Comparison of ENCODE assay signal across 9 cellular contexts in the genomic region with DNA sequence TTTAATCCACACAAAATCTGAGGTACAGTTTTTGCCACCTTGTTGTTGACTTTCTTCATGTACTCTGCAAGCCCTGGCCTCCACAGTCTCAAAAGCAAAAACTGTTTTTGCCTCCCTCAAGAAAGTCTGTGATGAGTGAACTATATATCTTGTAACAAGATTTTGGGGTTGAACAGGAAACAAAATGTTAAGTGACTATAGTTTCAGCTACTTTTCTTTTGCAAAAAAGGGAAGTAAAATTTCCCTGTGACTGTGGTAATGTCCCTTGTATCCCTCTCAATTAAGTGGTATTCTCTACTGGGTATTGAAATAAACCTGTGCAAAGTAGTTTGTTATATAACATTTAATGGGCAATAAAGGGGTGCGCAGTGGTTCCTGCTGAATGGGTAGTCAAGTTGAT. TPM values are rescaled to one million over a fixed set of nuclear protein-coding genes. Genes with fewer than 3 reads are reported as not detected.
DNase-seq lines count a peak whose midpoint lies in the region; ATAC-seq and TF ChIP-seq lines count a peak whose summit lies in the region.
"Had no signal": no experiment of that assay in that cellular context is flagged by ENCODE, and none has a peak within 500 bp of the region (broad histone marks: within the 10 kb centered on the region; RNA-seq: fewer than 3 reads in every experiment).

No MANE protein-coding gene starts in this region.

- no peak overlapping the region for H3K18ac ChIP-seq in neuronal stem cell (ENCODE audit: low read length)

- no peak overlapping the region for H4K8ac ChIP-seq in neuronal stem cell (ENCODE audit: low read depth, low read length)

- H3K27me3 ChIP-seq in neural progenitor cell (no peaks in the 10 kb centered on the region), neuronal stem cell (ENCODE audit: control insufficient read depth in 3 of 3, insufficient read depth in 3 of 3, low read depth in 1 of 3, low read length in 3 of 3) (no peaks in the 10 kb centered on the region)

- no peak overlapping the region for H3K27ac Mint-ChIP-seq in neural progenitor cell
- no peak overlapping the region for H3K27ac Mint-ChIP-seq in activated naive CD4-positive, alpha-beta T cell treated with anti-CD3 and anti-CD28 coated beads for 36 hours

- CTCF ChIA-PET in activated naive CD4-positive, alpha-beta T cell treated with anti-CD3 and anti-CD28 coated beads for 36 hours (lab: Charles Lee): interaction anchor here (0.6 kb wide), 1 partner anchor 91 kb away, joined by 4 read pairs; no protein-coding TSS in a partner anchor

- no CpG with 5 or more reads among the region's 1 CpG for WGBS in neuronal stem cell (ENCODE audit: extremely low coverage in 2 of 2, insufficient read length in 2 of 2, insufficient replicate concordance in 1 of 2), 2 donors

- peaks cover 5% of the 10 kb centered on the region for H3K36me3 Mint-ChIP-seq in neural progenitor cell
- peaks cover 20% of the 10 kb centered on the region for H3K36me3 Mint-ChIP-seq in activated naive CD4-positive, alpha-beta T cell treated with anti-CD3 and anti-CD28 coated beads for 36 hours (ENCODE audit: low read depth)

- no peak overlapping the region for H2BK120ac ChIP-seq in neuronal stem cell (ENCODE audit: low read depth, low read length)

- H3K4me1 ChIP-seq in neural progenitor cell: peaks cover 73% of the 10 kb centered on the region
- H3K4me1 ChIP-seq in neuronal stem cell (ENCODE audit: control insufficient read depth in 2 of 2, insufficient read depth in 1 of 2, low read depth in 1 of 2, low read length in 2 of 2): peaks cover 0 to 10% of the 10 kb centered on the region in 2 donors

- H3K79me2 ChIP-seq in neural progenitor cell (ENCODE audit: low read depth): peaks cover 92% of the 10 kb centered on the region

- H3K9ac ChIP-seq in neural progenitor cell (no peak overlapping the region), neuronal stem cell (ENCODE audit: low read depth, low read length, poor library complexity) (no peak overlapping the region)

- H3K9me3 ChIP-seq in neural progenitor cell (ENCODE audit: low read depth) (no peaks in the 10 kb centered on the region), neuronal stem cell (replicated peaks in 1 of 2; ENCODE audit: control insufficient read depth in 2 of 2, insufficient read depth in 1 of 2, low read depth in 1 of 2, low read length in 2 of 2) (no peaks in the 10 kb centered on the region)

- TF ChIP-seq CTCF in neural progenitor cell (IDR thresholded peaks at IDR 0.05): no peak

- H3K9me3 Mint-ChIP-seq in neural progenitor cell: no peaks in the 10 kb centered on the region
- no peaks in the 10 kb centered on the region for H3K9me3 Mint-ChIP-seq in activated naive CD4-positive, alpha-beta T cell treated with anti-CD3 and anti-CD28 coated beads for 36 hours

- intact Hi-C loops in activated naive CD4-positive, alpha-beta T cell treated with anti-CD3 and anti-CD28 coated beads for 36 hours (cut with micrococcal nuclease): no loop called here

- peak overlapping the region; percentile 50 for H3K4me2 ChIP-seq in neural progenitor cell
- H3K4me2 ChIP-seq in neuronal stem cell (ENCODE audit: insufficient read depth, low read length, poor library complexity, severe bottlenecking): no peak overlapping the region

- H3K4me3 Mint-ChIP-seq in neural progenitor cell: no peak overlapping the region
- no peak overlapping the region for H3K4me3 Mint-ChIP-seq in activated naive CD4-positive, alpha-beta T cell treated with anti-CD3 and anti-CD28 coated beads for 36 hours

- H2BK12ac ChIP-seq in neuronal stem cell (ENCODE audit: low read length): no peak overlapping the region

- H2BK5ac ChIP-seq in neuronal stem cell (ENCODE audit: low read length): no peak overlapping the region

- no peaks in the 10 kb centered on the region for H3K79me1 ChIP-seq in neuronal stem cell (ENCODE audit: low read depth, low read length)

- H3K4me3 ChIP-seq in neural progenitor cell (no peak overlapping the region), neuronal stem cell (ENCODE audit: low read length in 2 of 2) (no peak overlapping the region)

- H3K36me3 ChIP-seq in neural progenitor cell (no peaks in the 10 kb centered on the region), neuronal stem cell (replicated peaks in 1 of 2; ENCODE audit: control insufficient read depth in 2 of 2, insufficient read depth in 2 of 2, low read length in 2 of 2) (peaks cover 0 to 11% of the 10 kb centered on the region in 2 donors)

- no peak overlapping the region for H2BK15ac ChIP-seq in neuronal stem cell (ENCODE audit: low read length)

- H3K4me1 Mint-ChIP-seq in neural progenitor cell: peaks cover 24% of the 10 kb centered on the region
- H3K4me1 Mint-ChIP-seq in activated naive CD4-positive, alpha-beta T cell treated with anti-CD3 and anti-CD28 coated beads for 36 hours (ENCODE audit: low read depth): peaks cover 60% of the 10 kb centered on the region

- ATAC-seq in GM18907 (IDR thresholded peaks at IDR 0.05; ENCODE audit: unreplicated experiment): peak; percentile 62
- ATAC-seq in HG02763 (IDR thresholded peaks at IDR 0.05; ENCODE audit: unreplicated experiment): peak; percentile 58

- no peak overlapping the region for H2AK5ac ChIP-seq in neuronal stem cell (ENCODE audit: low read depth, low read length)

- H3K4ac ChIP-seq in neuronal stem cell (ENCODE audit: low read length): no peak overlapping the region

- no peak overlapping the region for H3K23ac ChIP-seq in neuronal stem cell (ENCODE audit: low read depth, low read length, poor library complexity)

- H2AFZ ChIP-seq in neural progenitor cell (replicated peaks) (no peak overlapping the region), neuronal stem cell (ENCODE audit: low read length) (no peak overlapping the region)

- no peaks in the 10 kb centered on the region for H3K27me3 Mint-ChIP-seq in neural progenitor cell (ENCODE audit: insufficient read depth, low read depth)
- no peaks in the 10 kb centered on the region for H3K27me3 Mint-ChIP-seq in activated naive CD4-positive, alpha-beta T cell treated with anti-CD3 and anti-CD28 coated beads for 36 hours (ENCODE audit: low read depth)

- DNase-seq in NOMO-1 treated with dmso at 0.1 percent for 144 hours (lab: John Stamatoyannopoulos, UW; ENCODE audit: unreplicated experiment): peak; percentile 57
- no peak for DNase-seq in neural progenitor cell (ENCODE audit: low spot score)
- DNase-seq in activated naive CD4-positive, alpha-beta T cell treated with anti-CD3 and anti-CD28 coated beads for 36 hours: no peak
- DNase-seq in NCI-H146 (lab: John Stamatoyannopoulos, UW): no peak
- no peak for DNase-seq in neuronal stem cell (ENCODE audit: low spot score)
- no peak for DNase-seq in cerebellar cortex (ENCODE audit: low spot score)
- DNase-seq: hippocampal formation had no signal

- H3F3A ChIP-seq in neural progenitor cell (ENCODE audit: low read depth): peaks cover 37% of the 10 kb centered on the region

- peak overlapping the region; percentile 62 for H3K27ac ChIP-seq in neural progenitor cell
- H3K27ac ChIP-seq in neuronal stem cell (replicated peaks; ENCODE audit: low read length): no peak overlapping the region

- H4K91ac ChIP-seq in neuronal stem cell (ENCODE audit: low read depth, low read length, poor library complexity): no peak overlapping the region

- H3K14ac ChIP-seq in neuronal stem cell (ENCODE audit: low read length): no peak overlapping the region

- peaks cover 32% of the 10 kb centered on the region for H4K20me1 ChIP-seq in neural progenitor cell (ENCODE audit: low read depth)

RNA-seq across cellular contexts. Expression of a gene that starts 21.3 kb away (rescaled TPM):
- total RNA-seq in neural progenitor cell (ENCODE audit: low replicate concordance): not detected in 2 replicates
- not detected for total RNA-seq in activated naive CD4-positive, alpha-beta T cell treated with anti-CD3 and anti-CD28 coated beads for 36 hours
- not detected for polyA plus RNA-seq in neuronal stem cell (2013, experiment 1 of 2)
- polyA plus RNA-seq in neuronal stem cell (2013, experiment 2 of 2): 0.78 TPM
